ENCODE assay signal across 21 cellular contexts in genomic region chr15:69855601-69856000, GRCh38.
DNase-seq lines count a peak whose midpoint lies in the region; ATAC-seq and TF ChIP-seq lines count a peak whose summit lies in the region.
"Had no signal": no experiment of that assay in that cellular context is flagged by ENCODE, and none has a peak within 500 bp of the region (broad histone marks: within the 10 kb centered on the region; RNA-seq: fewer than 3 reads in every experiment).

No MANE protein-coding gene starts in this region.

- no peak overlapping the region for H3K27ac Mint-ChIP-seq in natural killer cell treated with Interleukin-12 subunit alpha and Interleukin-12 subunit beta and Interleukin-15 and Interleukin-18, amount 100 ng/mL, for 72 hours
- no peak overlapping the region for H3K27ac Mint-ChIP-seq in natural killer cell
- H3K27ac Mint-ChIP-seq: activated naive CD8-positive, alpha-beta T cell treated with anti-CD3 and anti-CD28 coated beads, Interleukin-2, amount 50 U/mL, for 24 hours had no signal

- no peaks in the 10 kb centered on the region for H3K79me2 ChIP-seq in mesendoderm (ENCODE audit: control insufficient read depth, insufficient read depth, low read length)

- no peak overlapping the region for H3K4me3 Mint-ChIP-seq in natural killer cell treated with Interleukin-12 subunit alpha and Interleukin-12 subunit beta and Interleukin-15 and Interleukin-18, amount 100 ng/mL, for 72 hours
- H3K4me3 Mint-ChIP-seq in natural killer cell = no peak overlapping the region
- H3K4me3 Mint-ChIP-seq: activated naive CD8-positive, alpha-beta T cell treated with anti-CD3 and anti-CD28 coated beads, Interleukin-2, amount 50 U/mL, for 24 hours had no signal

- no peak overlapping the region for H3K27ac ChIP-seq in mesendoderm (ENCODE audit: low read depth, low read length)
- H3K27ac ChIP-seq: esophagus squamous epithelium, HL-60, neutrophil had no signal

- no peaks in the 10 kb centered on the region for H3K9me3 Mint-ChIP-seq in natural killer cell treated with Interleukin-12 subunit alpha and Interleukin-12 subunit beta and Interleukin-15 and Interleukin-18, amount 100 ng/mL, for 72 hours
- no peaks in the 10 kb centered on the region for H3K9me3 Mint-ChIP-seq in natural killer cell
- H3K9me3 Mint-ChIP-seq: activated naive CD8-positive, alpha-beta T cell treated with anti-CD3 and anti-CD28 coated beads, Interleukin-2, amount 50 U/mL, for 24 hours had no signal

- H3K23ac ChIP-seq in mesendoderm (ENCODE audit: low read length) = no peak overlapping the region

- H3K27me3 ChIP-seq in adipocyte (replicated peaks; ENCODE audit: control insufficient read depth, insufficient read depth, low read length) (peaks cover 22% of the 10 kb centered on the region), mesendoderm (ENCODE audit: insufficient read depth, low read length, poor library complexity) (no peaks in the 10 kb centered on the region)

- TF ChIP-seq CTCF in natural killer cell (IDR thresholded peaks at IDR 0.05) = no peak

- no peak overlapping the region for H2BK120ac ChIP-seq in mesendoderm (ENCODE audit: low read depth, low read length)

- no peaks in the 10 kb centered on the region for H3K9me3 ChIP-seq in adipocyte (ENCODE audit: control insufficient read depth, low read length)
- H3K9me3 ChIP-seq: esophagus squamous epithelium, neutrophil had no signal

- WGBS in mesendoderm (ENCODE audit: extremely low coverage, insufficient coverage, low lambda C conversion rate) = no CpG with 5 or more reads among the region's 4 CpGs

- no peaks in the 10 kb centered on the region for H3K79me1 ChIP-seq in mesendoderm (ENCODE audit: low read length)

- H3K4me1 Mint-ChIP-seq in natural killer cell treated with Interleukin-12 subunit alpha and Interleukin-12 subunit beta and Interleukin-15 and Interleukin-18, amount 100 ng/mL, for 72 hours (ENCODE audit: low read depth in 2 of 2) = peaks cover 0 to 4% of the 10 kb centered on the region in 2 donors
- H3K4me1 Mint-ChIP-seq in natural killer cell = peaks cover 6 to 11% of the 10 kb centered on the region in 2 donors

- no peak overlapping the region for H3K4ac ChIP-seq in mesendoderm (ENCODE audit: low read depth, low read length)

- intact Hi-C loops in natural killer cell (cut with micrococcal nuclease) = no loop called here

- H3K4me1 ChIP-seq in adipocyte (ENCODE audit: control insufficient read depth, insufficient read depth, low read length) = peaks cover 15% of the 10 kb centered on the region
- peaks cover 18% of the 10 kb centered on the region for H3K4me1 ChIP-seq in mesendoderm (ENCODE audit: control insufficient read depth, low read depth, low read length)
- H3K4me1 ChIP-seq: esophagus squamous epithelium had no signal

- H3K18ac ChIP-seq in mesendoderm (ENCODE audit: low read length) = peak overlapping the region; percentile 31

- H4K5ac ChIP-seq in mesendoderm (ENCODE audit: low read length) = no peak overlapping the region

- peak; percentile 20 for DNase-seq in natural killer cell treated with Interleukin-12 subunit alpha and Interleukin-12 subunit beta and Interleukin-15 and Interleukin-18, amount 100 ng/mL, for 72 hours (ENCODE audit: low spot score)
- DNase-seq in natural killer cell = no peak
- DNase-seq in adipocyte (ENCODE audit: low read depth) = peak; percentile 63
- DNase-seq in mesendoderm = no peak
- DNase-seq in T-helper 2 cell = no peak
- DNase-seq in iPS-NIHi11 (ENCODE audit: low spot score) = no peak
- DNase-seq in stimulated activated CD4-positive, alpha-beta T cell treated with anti-CD3 and anti-CD28 coated beads, Interleukin-2, amount 100 ng/mL, for 48 hours = no peak
- DNase-seq: ACHN; activated naive CD8-positive, alpha-beta T cell treated with anti-CD3 and anti-CD28 coated beads, Interleukin-2, amount 50 U/mL, for 24 hours; central memory CD4-positive, alpha-beta T cell; effector CD8-positive, alpha-beta T cell; esophagus squamous epithelium; head of caudate nucleus; mammary epithelial cell; NCI-H1105 treated with DMSO at 0.1 percent for 48 hours; right cardiac atrium; stimulated activated CD4-positive, alpha-beta T cell treated with anti-CD3 and anti-CD28 coated beads, Interleukin-1b, Interleukin-23, amount 100 ng/mL, for 48 hours had no signal

- ATAC-seq in natural killer cell treated with Interleukin-12 subunit alpha and Interleukin-12 subunit beta and Interleukin-15 and Interleukin-18, amount 100 ng/mL, for 72 hours = no peak
- ATAC-seq in natural killer cell (no peak), GM19455 (IDR thresholded peaks at IDR 0.05; ENCODE audit: unreplicated experiment) (no peak)
- ATAC-seq: activated naive CD8-positive, alpha-beta T cell treated with anti-CD3 and anti-CD28 coated beads, Interleukin-2, amount 50 U/mL, for 24 hours; K562; right cardiac atrium had no signal

- H3K4me2 ChIP-seq in mesendoderm (ENCODE audit: low read length) = no peak overlapping the region

- H2BK15ac ChIP-seq in mesendoderm (replicated peaks; ENCODE audit: low read depth) = no peak overlapping the region

- H3K36me3 Mint-ChIP-seq in natural killer cell treated with Interleukin-12 subunit alpha and Interleukin-12 subunit beta and Interleukin-15 and Interleukin-18, amount 100 ng/mL, for 72 hours = no peaks in the 10 kb centered on the region
- H3K36me3 Mint-ChIP-seq in natural killer cell = no peaks in the 10 kb centered on the region

- peak overlapping the region; percentile 12 for H3K56ac ChIP-seq in mesendoderm (ENCODE audit: low read length)

- no peak overlapping the region for H2AK5ac ChIP-seq in mesendoderm (ENCODE audit: low read length)

- H3K4me3 ChIP-seq in adipocyte (ENCODE audit: low read length) (no peak overlapping the region), mesendoderm (ENCODE audit: low read length) (no peak overlapping the region)
- H3K4me3 ChIP-seq: esophagus squamous epithelium, K562 had no signal

- H3K9ac ChIP-seq in adipocyte (ENCODE audit: low read length) = no peak overlapping the region
- H3K9ac ChIP-seq in mesendoderm (ENCODE audit: low read length) = no peak overlapping the region

- H3K27me3 Mint-ChIP-seq in natural killer cell treated with Interleukin-12 subunit alpha and Interleukin-12 subunit beta and Interleukin-15 and Interleukin-18, amount 100 ng/mL, for 72 hours = peaks cover 6 to 17% of the 10 kb centered on the region in 2 donors
- peaks cover 6 to 14% of the 10 kb centered on the region in 2 donors for H3K27me3 Mint-ChIP-seq in natural killer cell (ENCODE audit: low read depth in 2 of 2)

- H4K8ac ChIP-seq in mesendoderm (ENCODE audit: low read depth, low read length) = no peak overlapping the region

- H3K36me3 ChIP-seq in adipocyte (ENCODE audit: control insufficient read depth, insufficient read depth, low read length, severe bottlenecking) = no peaks in the 10 kb centered on the region
- H3K36me3 ChIP-seq in mesendoderm (ENCODE audit: control insufficient read depth, insufficient read depth, low read length) = no peaks in the 10 kb centered on the region
- H3K36me3 ChIP-seq: esophagus squamous epithelium, neutrophil had no signal

- H2BK5ac ChIP-seq in mesendoderm (ENCODE audit: low read length) = no peak overlapping the region

Comparison
In these comparisons a context has a peak if more than half of its experiments do, and no peak if none do; other contexts are left out.
1. DNase-seq: peak in natural killer cell treated with Interleukin-12 subunit alpha and Interleukin-12 subunit beta and Interleukin-15 and Interleukin-18, amount 100 ng/mL, for 72 hours (single experiment) and adipocyte (single experiment); none in natural killer cell (single experiment), mesendoderm (single experiment), T-helper 2 cell (0 of 5), iPS-NIHi11 (single experiment) and stimulated activated CD4-positive, alpha-beta T cell treated with anti-CD3 and anti-CD28 coated beads, Interleukin-2, amount 100 ng/mL, for 48 hours (0 of 2).